17 cellular contexts compared by ENCODE assay signal in the genomic region with DNA sequence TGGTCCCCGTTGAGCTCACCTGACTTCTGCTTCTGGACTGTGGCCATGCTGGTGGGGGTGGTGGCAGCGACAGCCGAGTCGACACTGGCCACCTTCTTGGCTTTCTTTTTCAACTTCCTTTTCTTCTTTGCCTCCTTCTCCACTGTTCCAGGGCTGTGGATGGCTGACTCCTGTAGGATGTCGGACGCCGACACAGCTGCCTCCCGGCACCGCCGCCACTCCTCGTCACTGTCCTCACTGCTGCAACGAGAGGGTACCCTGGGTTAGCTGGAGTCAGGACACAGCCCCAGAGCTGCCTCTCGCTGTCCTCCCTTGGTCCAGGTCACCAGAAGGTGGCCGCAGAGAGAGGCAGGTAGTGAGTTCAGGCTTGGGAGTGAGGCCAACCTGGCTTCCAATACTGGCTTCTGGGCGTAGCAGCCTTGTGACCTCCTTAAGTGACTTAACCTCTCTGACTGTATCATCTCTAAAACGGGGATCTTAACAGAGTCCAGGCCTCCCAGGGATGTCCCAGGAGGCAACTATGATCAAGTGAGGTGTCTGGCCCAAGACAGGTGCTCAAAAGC. TPM values are rescaled to one million over a fixed set of nuclear protein-coding genes. Genes with fewer than 3 reads are reported as not detected.
DNase-seq lines count a peak whose midpoint lies in the region; ATAC-seq, FAIRE-seq and TF ChIP-seq lines count a peak whose summit lies in the region.
"Had no signal": no experiment of that assay in that cellular context is flagged by ENCODE, and none has a peak within 500 bp of the region (broad histone marks: within the 10 kb centered on the region; RNA-seq: fewer than 3 reads in every experiment).

No MANE protein-coding gene starts in this region.

- no peak for TF ChIP-seq POLR2A in breast epithelium (IDR thresholded peaks at IDR 0.05)

- intact Hi-C loops in MCF 10A (cut with micrococcal nuclease) (no loop called here), breast epithelium (cut with DNase I; ENCODE audit: low total_unique reads) (no loop called here)

- H3K4me3 ChIP-seq in breast epithelium (no peak overlapping the region), endocrine pancreas (ENCODE audit: control insufficient read depth, insufficient read depth, low read length) (no peak overlapping the region), neural progenitor cell (no peak overlapping the region)
- H3K4me3 ChIP-seq: A549, HAP-1 had no signal

- no peak for DNase-seq in MCF 10A (ENCODE audit: unreplicated experiment)
- no peak for DNase-seq in breast epithelium (ENCODE audit: low spot score in 2 of 2)
- no peak for DNase-seq in neural progenitor cell (ENCODE audit: low spot score)
- DNase-seq in RCC 7860 (ENCODE audit: low spot score) = no peak
- DNase-seq: BE2C; CD4-positive, alpha-beta memory T cell; DMS79 treated with DMSO at 0.1 percent for 48 hours; EL had no signal

- H3K4me1 ChIP-seq in breast epithelium (no peaks in the 10 kb centered on the region), endocrine pancreas (ENCODE audit: control insufficient read depth, insufficient read depth, low read length) (no peaks in the 10 kb centered on the region), neural progenitor cell (no peaks in the 10 kb centered on the region)
- H3K4me1 ChIP-seq: BE2C, HAP-1 had no signal

- BruUV-seq in MCF 10A (replicated peaks; lab: Mats Ljungman, UMichigan) = no TSS peak

- H4K20me1 ChIP-seq in neural progenitor cell (ENCODE audit: low read depth) = no peaks in the 10 kb centered on the region

- POLR2A ChIA-PET in MCF 10A (lab: Yijun Ruan, JAX) = no interaction called here

- no peak overlapping the region for H3K27ac ChIP-seq in breast epithelium
- H3K27ac ChIP-seq in neural progenitor cell = no peak overlapping the region
- H3K27ac ChIP-seq: A549, C4-2B had no signal

- TF ChIP-seq CTCF in MCF 10A (IDR thresholded peaks at IDR 0.05; ENCODE audit: unreplicated experiment) (no peak), breast epithelium (IDR thresholded peaks at IDR 0.05) (no peak), neural progenitor cell (IDR thresholded peaks at IDR 0.05) (no peak)

- no peaks in the 10 kb centered on the region for H3F3A ChIP-seq in neural progenitor cell (ENCODE audit: low read depth)

- H3K27me3 ChIP-seq in breast epithelium (no peaks in the 10 kb centered on the region), endocrine pancreas (ENCODE audit: control insufficient read depth, insufficient read depth, low read length) (no peaks in the 10 kb centered on the region), neural progenitor cell (no peaks in the 10 kb centered on the region)
- H3K27me3 ChIP-seq: BE2C had no signal

- H3K9ac ChIP-seq in endocrine pancreas (ENCODE audit: control insufficient read depth, insufficient read depth, low read length) (peak overlapping the region; percentile 52), neural progenitor cell (no peak overlapping the region)

- H3K36me3 ChIP-seq in breast epithelium = no peaks in the 10 kb centered on the region
- H3K36me3 ChIP-seq in endocrine pancreas (ENCODE audit: control insufficient read depth, insufficient read depth, low read length) = peaks cover 4% of the 10 kb centered on the region
- no peaks in the 10 kb centered on the region for H3K36me3 ChIP-seq in neural progenitor cell

- no peak overlapping the region for H3K4me3 Mint-ChIP-seq in MCF 10A (ENCODE audit: unreplicated experiment)
- no peak overlapping the region for H3K4me3 Mint-ChIP-seq in neural progenitor cell
- H3K4me3 Mint-ChIP-seq: CD4-positive, alpha-beta memory T cell; IgD-negative memory B cell had no signal

- H3K36me3 Mint-ChIP-seq in MCF 10A (ENCODE audit: insufficient read depth, unreplicated experiment) (peaks cover 57% of the 10 kb centered on the region), neural progenitor cell (peaks cover 6% of the 10 kb centered on the region)

- H3K4me2 ChIP-seq in neural progenitor cell = no peak overlapping the region
- H3K4me2 ChIP-seq: A549 had no signal

- peak overlapping the region; percentile 35 for H3K27ac Mint-ChIP-seq in MCF 10A (ENCODE audit: low read depth, unreplicated experiment)
- H3K27ac Mint-ChIP-seq in neural progenitor cell = peak overlapping the region; percentile 36
- H3K27ac Mint-ChIP-seq: IgD-negative memory B cell had no signal

- H3K27me3 Mint-ChIP-seq in MCF 10A (ENCODE audit: insufficient read depth, unreplicated experiment) (no peaks in the 10 kb centered on the region), neural progenitor cell (ENCODE audit: insufficient read depth, low read depth) (no peaks in the 10 kb centered on the region)
- H3K27me3 Mint-ChIP-seq: CD4-positive, alpha-beta memory T cell; IgD-negative memory B cell had no signal

- H3K9me3 Mint-ChIP-seq in MCF 10A (ENCODE audit: unreplicated experiment) = no peaks in the 10 kb centered on the region
- no peaks in the 10 kb centered on the region for H3K9me3 Mint-ChIP-seq in neural progenitor cell
- H3K9me3 Mint-ChIP-seq: CD4-positive, alpha-beta memory T cell; IgD-negative memory B cell had no signal

- no peaks in the 10 kb centered on the region for H3K79me2 ChIP-seq in neural progenitor cell (ENCODE audit: low read depth)

- CTCF ChIA-PET in MCF 10A (lab: Yijun Ruan, JAX) = interaction anchor here (0.6 to 2.1 kb wide), 7 partner anchors 10 to 421 kb away, joined by 3 to 6 read pairs (median 3); no protein-coding TSS in a partner anchor

- ATAC-seq in HG02970 (IDR thresholded peaks at IDR 0.05; ENCODE audit: low FRiP score, unreplicated experiment) = no peak
- no peak for ATAC-seq in HG03025 (IDR thresholded peaks at IDR 0.05; ENCODE audit: low FRiP score, unreplicated experiment)

- no peak overlapping the region for H2AFZ ChIP-seq in neural progenitor cell (replicated peaks)

- H3K9me3 ChIP-seq in breast epithelium (no peaks in the 10 kb centered on the region), endocrine pancreas (ENCODE audit: control insufficient read depth, low read length) (no peaks in the 10 kb centered on the region), neural progenitor cell (ENCODE audit: low read depth) (no peaks in the 10 kb centered on the region)
- H3K9me3 ChIP-seq: A549, BE2C, HAP-1 had no signal

- H3K4me1 Mint-ChIP-seq in MCF 10A (ENCODE audit: insufficient read depth, unreplicated experiment) = no peaks in the 10 kb centered on the region
- H3K4me1 Mint-ChIP-seq in neural progenitor cell = no peaks in the 10 kb centered on the region
- H3K4me1 Mint-ChIP-seq: CD4-positive, alpha-beta memory T cell had no signal

- no peak for FAIRE-seq in RCC 7860 (lab: Jason Lieb, UNC)
- FAIRE-seq: A549, GM12891, H1 had no signal

RNA-seq across cellular contexts. Expression of gene C12orf43, which starts 12.0 kb away (rescaled TPM):
- total RNA-seq in MCF 10A (2022) = 15.5 and 18.9 TPM in 2 replicates
- total RNA-seq in breast epithelium = 10 to 100 TPM in 1 of 3 donors, 1 to 10 TPM in 2; 9.4 to 13.0 (median 9.8) TPM
- 12.8 and 18.8 TPM in 2 replicates for total RNA-seq in neural progenitor cell (ENCODE audit: low replicate concordance)

RNA-seq across cellular contexts. Expression of gene HNF1A, which starts 26.0 kb away (rescaled TPM):
- not detected in 2 replicates for total RNA-seq in MCF 10A (2022)
- under 1 TPM in 2 of 3 donors, not detected in 1; 0.29 to 0.33 TPM for total RNA-seq in breast epithelium
- total RNA-seq in neural progenitor cell (ENCODE audit: low replicate concordance) = not detected in 2 replicates
- total RNA-seq: CD4-positive, alpha-beta memory T cell; H1 had no signal

RNA-seq across cellular contexts. Expression of gene OASL, which starts 34.7 kb away (rescaled TPM):
- 0.29 and 0.47 TPM in 2 replicates for total RNA-seq in MCF 10A (2022)
- 1 to 10 TPM in 2 of 3 donors, under 1 TPM in 1; 0.32 to 1.3 (median 1.0) TPM for total RNA-seq in breast epithelium
- not detected in 2 replicates for total RNA-seq in neural progenitor cell (ENCODE audit: low replicate concordance)
- total RNA-seq: H1 had no signal
